12 cellular contexts compared by ENCODE assay signal in the genomic region with DNA sequence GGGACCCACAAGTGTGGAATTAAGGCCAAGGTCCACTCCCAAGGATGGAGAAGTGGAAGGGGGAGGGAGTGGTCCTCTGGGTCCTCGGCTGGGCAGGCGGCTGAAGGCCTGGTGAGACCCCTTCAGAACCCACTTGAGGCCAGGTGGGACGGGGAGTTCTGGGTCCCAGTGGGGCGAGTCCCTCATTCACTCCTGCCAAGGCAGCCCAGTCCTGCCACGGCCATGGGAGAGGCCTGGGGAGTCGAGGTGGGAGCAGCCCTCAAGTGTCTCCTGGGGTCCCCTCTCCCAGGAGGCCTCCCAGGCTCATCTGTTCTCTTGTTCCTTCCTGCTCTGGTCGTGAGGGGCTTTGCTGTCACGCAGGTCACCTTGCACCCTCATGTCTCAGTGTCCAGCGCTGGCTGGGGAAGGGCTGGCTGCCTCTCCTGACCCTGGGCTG. TPM values are rescaled to one million over a fixed set of nuclear protein-coding genes. Genes with fewer than 3 reads are reported as not detected.
DNase-seq lines count a peak whose midpoint lies in the region; ATAC-seq and FAIRE-seq lines count a peak whose summit lies in the region.
"Had no signal": no experiment of that assay in that cellular context is flagged by ENCODE, and none has a peak within 500 bp of the region (broad histone marks: within the 10 kb centered on the region; RNA-seq: fewer than 3 reads in every experiment).

No MANE protein-coding gene starts in this region.

- H3K4me1 Mint-ChIP-seq in T-cell: peaks cover 34 to 57% (median 46%) of the 10 kb centered on the region in 3 donors

- H3K27ac ChIP-seq in BLaER1 treated with 17β-estradiol and CSF1 and Interleukin-3, amounts not matched to agents 10 nM and 100 nM: peak overlapping the region; percentile 80 to 91 (median 86)
- peak overlapping the region; percentile 66 for H3K27ac ChIP-seq in right cardiac atrium (ENCODE audit: low read length)

- H3K9me3 Mint-ChIP-seq in T-cell: peaks cover 7 to 20% (median 7%) of the 10 kb centered on the region in 3 donors

- peak overlapping the region; percentile 91 to 93 for H3K27ac Mint-ChIP-seq in T-cell

- peak overlapping the region; percentile 85 to 98 (median 92) for H3K4me2 ChIP-seq in BLaER1 treated with 17β-estradiol and CSF1 and Interleukin-3, amounts not matched to agents 10 nM and 100 nM

- H3K36me3 Mint-ChIP-seq in T-cell: no peaks in the 10 kb centered on the region

- H3K27me3 ChIP-seq in BLaER1 treated with 17β-estradiol and CSF1 and Interleukin-3, amounts not matched to agents 10 nM and 100 nM: no peaks in the 10 kb centered on the region
- no peaks in the 10 kb centered on the region for H3K27me3 ChIP-seq in right cardiac atrium (ENCODE audit: control insufficient read depth, insufficient read depth)
- H3K27me3 ChIP-seq: right lobe of liver had no signal

- H4K20me1 ChIP-seq in BLaER1 treated with 17β-estradiol and CSF1 and Interleukin-3, amounts not matched to agents 10 nM and 100 nM: no peaks in the 10 kb centered on the region

- ATAC-seq in GM19467 (IDR thresholded peaks at IDR 0.05; ENCODE audit: unreplicated experiment): peak; percentile 6
- ATAC-seq in T-cell (replicated peaks in 1 of 4): peak in 1 of 4 experiments; percentile 2
- ATAC-seq in right cardiac atrium: no peak

- no peaks in the 10 kb centered on the region for H3K27me3 Mint-ChIP-seq in T-cell

- intact Hi-C loops in right cardiac atrium (cut with DNase I): no loop called here

- POLR2A ChIA-PET in T-cell (lab: Charles Lee): no interaction called here

- H3K9me3 ChIP-seq in BLaER1 treated with 17β-estradiol and CSF1 and Interleukin-3, amounts not matched to agents 10 nM and 100 nM (replicated peaks in 1 of 11): peaks cover 12 to 31% (median 24%) of the 10 kb centered on the region in 11 experiments
- H3K9me3 ChIP-seq in right cardiac atrium (ENCODE audit: control insufficient read depth, low read length): no peaks in the 10 kb centered on the region
- H3K9me3 ChIP-seq: right lobe of liver had no signal

- H3K4me3 ChIP-seq in BLaER1 treated with 17β-estradiol and CSF1 and Interleukin-3, amounts not matched to agents 10 nM and 100 nM: peak overlapping the region in 1 of 10 experiments; percentile 21; a peak in 2 of 20 replicates
- no peak overlapping the region for H3K4me3 ChIP-seq in right cardiac atrium (ENCODE audit: low read length)
- H3K4me3 ChIP-seq: right lobe of liver had no signal

- peak overlapping the region in 1 of 3 donors; percentile 67 for H3K4me3 Mint-ChIP-seq in T-cell

- DNase-seq in T-cell (no peak), right cardiac atrium (peak in 1 of 3 donors; percentile 55), NCI-H146 (lab: John Stamatoyannopoulos, UW) (no peak), RCC 7860 (ENCODE audit: low spot score) (no peak), RPMI8226 (no peak), G401 (ENCODE audit: low spot score) (no peak)
- DNase-seq: Calu3, cerebellar nuclear complex, foreskin melanocyte had no signal

- 80% methylated on average over 9 of the region's 9 CpGs for WGBS in right cardiac atrium

- FAIRE-seq in RCC 7860 (lab: Jason Lieb, UNC): no peak

- in situ Hi-C loops in G401 (cut with HindIII; ENCODE audit: low sequenced_read_pairs): no loop called here

- CTCF ChIA-PET in T-cell (lab: Charles Lee): no interaction called here

- H3K36me3 ChIP-seq in BLaER1 treated with 17β-estradiol and CSF1 and Interleukin-3, amounts not matched to agents 10 nM and 100 nM: no peaks in the 10 kb centered on the region
- H3K36me3 ChIP-seq: right lobe of liver had no signal

- peak overlapping the region; percentile 31 to 79 (median 68); a peak in 21 of 22 replicates for H3K9ac ChIP-seq in BLaER1 treated with 17β-estradiol and CSF1 and Interleukin-3, amounts not matched to agents 10 nM and 100 nM

- peaks cover 63 to 72% (median 69%) of the 10 kb centered on the region in 10 experiments for H3K4me1 ChIP-seq in BLaER1 treated with 17β-estradiol and CSF1 and Interleukin-3, amounts not matched to agents 10 nM and 100 nM
- peaks cover 7% of the 10 kb centered on the region for H3K4me1 ChIP-seq in right cardiac atrium (ENCODE audit: control insufficient read depth, insufficient read depth, low read length)

RNA-seq across cellular contexts. Expression of a gene that starts 6.1 kb away (rescaled TPM):
- 10 to 100 TPM; 44.0 to 68.2 (median 49.7) TPM for total RNA-seq in T-cell
- total RNA-seq in right cardiac atrium: 10 to 100 TPM; 20.5 to 28.8 (median 26.3) TPM
- 21.7 TPM for polyA plus RNA-seq in right cardiac atrium
- total RNA-seq in G401 (2014; rRNA removed; shearing (Covaris generic)): 9.0 TPM in 2 replicates

RNA-seq across cellular contexts. Expression of a gene that starts 30.7 kb away (rescaled TPM):
- 10 to 100 TPM; 39.5 to 65.3 (median 59.1) TPM for total RNA-seq in T-cell
- 10 to 100 TPM; 20.2 to 28.0 (median 24.6) TPM for total RNA-seq in right cardiac atrium
- polyA plus RNA-seq in right cardiac atrium: 24.9 TPM
- total RNA-seq in G401 (2014; rRNA removed; shearing (Covaris generic)): 42.9 and 57.7 TPM in 2 replicates

RNA-seq across cellular contexts. Expression of a gene that starts 56.8 kb away (rescaled TPM):
- total RNA-seq in T-cell: 100 to 1,000 TPM; 241 to 274 (median 256) TPM
- 100 to 1,000 TPM; 215 to 256 (median 236) TPM for total RNA-seq in right cardiac atrium
- polyA plus RNA-seq in right cardiac atrium: 207 TPM
- total RNA-seq in G401 (2014; rRNA removed; shearing (Covaris generic)): 82.3 and 121 TPM in 2 replicates
